1 cellular context compared by ENCODE assay signal in the genomic region with DNA sequence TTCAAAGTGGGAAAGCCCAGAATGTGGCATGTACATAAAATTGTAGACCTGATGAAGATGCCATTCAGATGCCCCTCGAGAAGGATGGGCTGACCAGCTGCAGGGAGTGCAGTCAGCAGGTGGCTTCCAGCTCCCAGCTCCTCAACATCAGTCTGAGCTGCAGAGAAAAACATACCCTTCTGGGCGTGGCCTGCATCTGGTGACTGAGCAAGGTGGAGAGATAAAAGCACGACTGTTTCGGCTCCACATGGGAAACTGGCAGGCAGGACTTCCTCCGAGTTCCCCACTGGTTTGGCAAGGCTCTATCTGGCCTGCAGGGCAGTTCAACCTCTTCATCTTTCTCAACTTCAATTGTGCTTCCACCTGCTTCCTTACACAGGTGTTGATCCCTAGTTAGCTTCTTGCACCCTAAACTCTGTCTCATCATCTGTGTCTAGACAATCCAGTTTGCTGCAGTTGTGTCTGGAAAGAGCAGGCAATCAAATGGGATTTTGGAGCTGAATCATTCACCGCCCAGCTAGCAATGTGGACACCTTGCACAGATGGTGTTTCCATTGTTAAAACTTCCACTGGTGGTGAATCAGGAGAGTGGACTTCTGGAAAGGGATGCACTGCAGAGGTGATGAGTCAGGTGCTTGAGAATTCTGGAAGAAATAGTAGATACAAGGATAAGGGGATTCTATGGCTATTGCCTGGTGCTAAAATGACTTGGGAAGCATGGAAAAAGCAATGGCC.
TF ChIP-seq lines count a peak whose summit lies in the region.

No MANE protein-coding gene starts in this region.

TF ChIP-seq in WTC11, 78 proteins besides CTCF, POLR2A, EP300 and RAD21:
- TF ChIP-seq, protein P1, sequence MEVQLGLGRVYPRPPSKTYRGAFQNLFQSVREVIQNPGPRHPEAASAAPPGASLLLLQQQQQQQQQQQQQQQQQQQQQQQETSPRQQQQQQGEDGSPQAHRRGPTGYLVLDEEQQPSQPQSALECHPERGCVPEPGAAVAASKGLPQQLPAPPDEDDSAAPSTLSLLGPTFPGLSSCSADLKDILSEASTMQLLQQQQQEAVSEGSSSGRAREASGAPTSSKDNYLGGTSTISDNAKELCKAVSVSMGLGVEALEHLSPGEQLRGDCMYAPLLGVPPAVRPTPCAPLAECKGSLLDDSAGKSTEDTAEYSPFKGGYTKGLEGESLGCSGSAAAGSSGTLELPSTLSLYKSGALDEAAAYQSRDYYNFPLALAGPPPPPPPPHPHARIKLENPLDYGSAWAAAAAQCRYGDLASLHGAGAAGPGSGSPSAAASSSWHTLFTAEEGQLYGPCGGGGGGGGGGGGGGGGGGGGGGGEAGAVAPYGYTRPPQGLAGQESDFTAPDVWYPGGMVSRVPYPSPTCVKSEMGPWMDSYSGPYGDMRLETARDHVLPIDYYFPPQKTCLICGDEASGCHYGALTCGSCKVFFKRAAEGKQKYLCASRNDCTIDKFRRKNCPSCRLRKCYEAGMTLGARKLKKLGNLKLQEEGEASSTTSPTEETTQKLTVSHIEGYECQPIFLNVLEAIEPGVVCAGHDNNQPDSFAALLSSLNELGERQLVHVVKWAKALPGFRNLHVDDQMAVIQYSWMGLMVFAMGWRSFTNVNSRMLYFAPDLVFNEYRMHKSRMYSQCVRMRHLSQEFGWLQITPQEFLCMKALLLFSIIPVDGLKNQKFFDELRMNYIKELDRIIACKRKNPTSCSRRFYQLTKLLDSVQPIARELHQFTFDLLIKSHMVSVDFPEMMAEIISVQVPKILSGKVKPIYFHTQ (CRISPR knock-in tag; IDR thresholded peaks at IDR 0.05): no peak
- TF ChIP-seq, protein P2, sequence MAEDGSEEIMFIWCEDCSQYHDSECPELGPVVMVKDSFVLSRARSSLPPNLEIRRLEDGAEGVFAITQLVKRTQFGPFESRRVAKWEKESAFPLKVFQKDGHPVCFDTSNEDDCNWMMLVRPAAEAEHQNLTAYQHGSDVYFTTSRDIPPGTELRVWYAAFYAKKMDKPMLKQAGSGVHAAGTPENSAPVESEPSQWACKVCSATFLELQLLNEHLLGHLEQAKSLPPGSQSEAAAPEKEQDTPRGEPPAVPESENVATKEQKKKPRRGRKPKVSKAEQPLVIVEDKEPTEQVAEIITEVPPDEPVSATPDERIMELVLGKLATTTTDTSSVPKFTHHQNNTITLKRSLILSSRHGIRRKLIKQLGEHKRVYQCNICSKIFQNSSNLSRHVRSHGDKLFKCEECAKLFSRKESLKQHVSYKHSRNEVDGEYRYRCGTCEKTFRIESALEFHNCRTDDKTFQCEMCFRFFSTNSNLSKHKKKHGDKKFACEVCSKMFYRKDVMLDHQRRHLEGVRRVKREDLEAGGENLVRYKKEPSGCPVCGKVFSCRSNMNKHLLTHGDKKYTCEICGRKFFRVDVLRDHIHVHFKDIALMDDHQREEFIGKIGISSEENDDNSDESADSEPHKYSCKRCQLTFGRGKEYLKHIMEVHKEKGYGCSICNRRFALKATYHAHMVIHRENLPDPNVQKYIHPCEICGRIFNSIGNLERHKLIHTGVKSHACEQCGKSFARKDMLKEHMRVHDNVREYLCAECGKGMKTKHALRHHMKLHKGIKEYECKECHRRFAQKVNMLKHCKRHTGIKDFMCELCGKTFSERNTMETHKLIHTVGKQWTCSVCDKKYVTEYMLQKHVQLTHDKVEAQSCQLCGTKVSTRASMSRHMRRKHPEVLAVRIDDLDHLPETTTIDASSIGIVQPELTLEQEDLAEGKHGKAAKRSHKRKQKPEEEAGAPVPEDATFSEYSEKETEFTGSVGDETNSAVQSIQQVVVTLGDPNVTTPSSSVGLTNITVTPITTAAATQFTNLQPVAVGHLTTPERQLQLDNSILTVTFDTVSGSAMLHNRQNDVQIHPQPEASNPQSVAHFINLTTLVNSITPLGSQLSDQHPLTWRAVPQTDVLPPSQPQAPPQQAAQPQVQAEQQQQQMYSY (CRISPR knock-in tag; IDR thresholded peaks at IDR 0.05): no peak
- TF ChIP-seq, protein P3, sequence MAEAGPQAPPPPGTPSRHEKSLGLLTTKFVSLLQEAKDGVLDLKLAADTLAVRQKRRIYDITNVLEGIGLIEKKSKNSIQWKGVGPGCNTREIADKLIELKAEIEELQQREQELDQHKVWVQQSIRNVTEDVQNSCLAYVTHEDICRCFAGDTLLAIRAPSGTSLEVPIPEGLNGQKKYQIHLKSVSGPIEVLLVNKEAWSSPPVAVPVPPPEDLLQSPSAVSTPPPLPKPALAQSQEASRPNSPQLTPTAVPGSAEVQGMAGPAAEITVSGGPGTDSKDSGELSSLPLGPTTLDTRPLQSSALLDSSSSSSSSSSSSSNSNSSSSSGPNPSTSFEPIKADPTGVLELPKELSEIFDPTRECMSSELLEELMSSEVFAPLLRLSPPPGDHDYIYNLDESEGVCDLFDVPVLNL (CRISPR knock-in tag; IDR thresholded peaks at IDR 0.05; ENCODE audit: borderline replicate concordance, low read depth): no peak
- TF ChIP-seq, protein P4, sequence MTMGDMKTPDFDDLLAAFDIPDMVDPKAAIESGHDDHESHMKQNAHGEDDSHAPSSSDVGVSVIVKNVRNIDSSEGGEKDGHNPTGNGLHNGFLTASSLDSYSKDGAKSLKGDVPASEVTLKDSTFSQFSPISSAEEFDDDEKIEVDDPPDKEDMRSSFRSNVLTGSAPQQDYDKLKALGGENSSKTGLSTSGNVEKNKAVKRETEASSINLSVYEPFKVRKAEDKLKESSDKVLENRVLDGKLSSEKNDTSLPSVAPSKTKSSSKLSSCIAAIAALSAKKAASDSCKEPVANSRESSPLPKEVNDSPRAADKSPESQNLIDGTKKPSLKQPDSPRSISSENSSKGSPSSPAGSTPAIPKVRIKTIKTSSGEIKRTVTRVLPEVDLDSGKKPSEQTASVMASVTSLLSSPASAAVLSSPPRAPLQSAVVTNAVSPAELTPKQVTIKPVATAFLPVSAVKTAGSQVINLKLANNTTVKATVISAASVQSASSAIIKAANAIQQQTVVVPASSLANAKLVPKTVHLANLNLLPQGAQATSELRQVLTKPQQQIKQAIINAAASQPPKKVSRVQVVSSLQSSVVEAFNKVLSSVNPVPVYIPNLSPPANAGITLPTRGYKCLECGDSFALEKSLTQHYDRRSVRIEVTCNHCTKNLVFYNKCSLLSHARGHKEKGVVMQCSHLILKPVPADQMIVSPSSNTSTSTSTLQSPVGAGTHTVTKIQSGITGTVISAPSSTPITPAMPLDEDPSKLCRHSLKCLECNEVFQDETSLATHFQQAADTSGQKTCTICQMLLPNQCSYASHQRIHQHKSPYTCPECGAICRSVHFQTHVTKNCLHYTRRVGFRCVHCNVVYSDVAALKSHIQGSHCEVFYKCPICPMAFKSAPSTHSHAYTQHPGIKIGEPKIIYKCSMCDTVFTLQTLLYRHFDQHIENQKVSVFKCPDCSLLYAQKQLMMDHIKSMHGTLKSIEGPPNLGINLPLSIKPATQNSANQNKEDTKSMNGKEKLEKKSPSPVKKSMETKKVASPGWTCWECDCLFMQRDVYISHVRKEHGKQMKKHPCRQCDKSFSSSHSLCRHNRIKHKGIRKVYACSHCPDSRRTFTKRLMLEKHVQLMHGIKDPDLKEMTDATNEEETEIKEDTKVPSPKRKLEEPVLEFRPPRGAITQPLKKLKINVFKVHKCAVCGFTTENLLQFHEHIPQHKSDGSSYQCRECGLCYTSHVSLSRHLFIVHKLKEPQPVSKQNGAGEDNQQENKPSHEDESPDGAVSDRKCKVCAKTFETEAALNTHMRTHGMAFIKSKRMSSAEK (CRISPR knock-in tag; IDR thresholded peaks at IDR 0.05; ENCODE audit: borderline replicate concordance): no peak
- TF ChIP-seq ZNF263 (CRISPR knock-in tag; IDR thresholded peaks at IDR 0.05; ENCODE audit: low read depth) (no peak), ZNF423 (CRISPR knock-in tag; IDR thresholded peaks at IDR 0.05) (no peak), FOXK1 (CRISPR knock-in tag; IDR thresholded peaks at IDR 0.05) (no peak), NR2C2 (CRISPR knock-in tag; IDR thresholded peaks at IDR 0.05) (no peak), SOX15 (CRISPR knock-in tag; IDR thresholded peaks at IDR 0.05) (no peak)
- TF ChIP-seq, protein P5, sequence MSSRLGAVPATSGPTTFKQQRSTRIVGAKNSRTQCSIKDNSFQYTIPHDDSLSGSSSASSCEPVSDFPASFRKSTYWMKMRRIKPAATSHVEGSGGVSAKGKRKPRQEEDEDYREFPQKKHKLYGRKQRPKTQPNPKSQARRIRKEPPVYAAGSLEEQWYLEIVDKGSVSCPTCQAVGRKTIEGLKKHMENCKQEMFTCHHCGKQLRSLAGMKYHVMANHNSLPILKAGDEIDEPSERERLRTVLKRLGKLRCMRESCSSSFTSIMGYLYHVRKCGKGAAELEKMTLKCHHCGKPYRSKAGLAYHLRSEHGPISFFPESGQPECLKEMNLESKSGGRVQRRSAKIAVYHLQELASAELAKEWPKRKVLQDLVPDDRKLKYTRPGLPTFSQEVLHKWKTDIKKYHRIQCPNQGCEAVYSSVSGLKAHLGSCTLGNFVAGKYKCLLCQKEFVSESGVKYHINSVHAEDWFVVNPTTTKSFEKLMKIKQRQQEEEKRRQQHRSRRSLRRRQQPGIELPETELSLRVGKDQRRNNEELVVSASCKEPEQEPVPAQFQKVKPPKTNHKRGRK (CRISPR knock-in tag; IDR thresholded peaks at IDR 0.05; ENCODE audit: borderline replicate concordance): no peak
- TF ChIP-seq, protein P6, sequence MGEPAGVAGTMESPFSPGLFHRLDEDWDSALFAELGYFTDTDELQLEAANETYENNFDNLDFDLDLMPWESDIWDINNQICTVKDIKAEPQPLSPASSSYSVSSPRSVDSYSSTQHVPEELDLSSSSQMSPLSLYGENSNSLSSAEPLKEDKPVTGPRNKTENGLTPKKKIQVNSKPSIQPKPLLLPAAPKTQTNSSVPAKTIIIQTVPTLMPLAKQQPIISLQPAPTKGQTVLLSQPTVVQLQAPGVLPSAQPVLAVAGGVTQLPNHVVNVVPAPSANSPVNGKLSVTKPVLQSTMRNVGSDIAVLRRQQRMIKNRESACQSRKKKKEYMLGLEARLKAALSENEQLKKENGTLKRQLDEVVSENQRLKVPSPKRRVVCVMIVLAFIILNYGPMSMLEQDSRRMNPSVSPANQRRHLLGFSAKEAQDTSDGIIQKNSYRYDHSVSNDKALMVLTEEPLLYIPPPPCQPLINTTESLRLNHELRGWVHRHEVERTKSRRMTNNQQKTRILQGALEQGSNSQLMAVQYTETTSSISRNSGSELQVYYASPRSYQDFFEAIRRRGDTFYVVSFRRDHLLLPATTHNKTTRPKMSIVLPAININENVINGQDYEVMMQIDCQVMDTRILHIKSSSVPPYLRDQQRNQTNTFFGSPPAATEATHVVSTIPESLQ (CRISPR knock-in tag; IDR thresholded peaks at IDR 0.05): no peak
- TF ChIP-seq, protein P7, sequence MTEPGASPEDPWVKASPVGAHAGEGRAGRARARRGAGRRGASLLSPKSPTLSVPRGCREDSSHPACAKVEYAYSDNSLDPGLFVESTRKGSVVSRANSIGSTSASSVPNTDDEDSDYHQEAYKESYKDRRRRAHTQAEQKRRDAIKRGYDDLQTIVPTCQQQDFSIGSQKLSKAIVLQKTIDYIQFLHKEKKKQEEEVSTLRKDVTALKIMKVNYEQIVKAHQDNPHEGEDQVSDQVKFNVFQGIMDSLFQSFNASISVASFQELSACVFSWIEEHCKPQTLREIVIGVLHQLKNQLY (CRISPR knock-in tag; IDR thresholded peaks at IDR 0.05): no peak
